In genomic region chr19:16342002-16342715, GRCh38 we compare ENCODE assay signal across 7 cellular contexts. TPM values are rescaled to one million over a fixed set of nuclear protein-coding genes. Genes with fewer than 3 reads are reported as not detected.
DNase-seq lines count a peak whose midpoint lies in the region; ATAC-seq, FAIRE-seq and TF ChIP-seq lines count a peak whose summit lies in the region.

No MANE protein-coding gene starts in this region.

- H3K27ac ChIP-seq in gastroesophageal sphincter (peak overlapping the region; percentile 82 to 91 (median 84)), spleen (peak overlapping the region; percentile 32 to 90 (median 83))

- H3K4me1 ChIP-seq in gastroesophageal sphincter = peaks cover 4 to 70% (median 24%) of the 10 kb centered on the region in 3 donors
- H3K4me1 ChIP-seq in spleen = peaks cover 46 to 70% (median 63%) of the 10 kb centered on the region in 6 donors

- TF ChIP-seq POLR2A in gastroesophageal sphincter (IDR thresholded peaks at IDR 0.05) = no peak
- TF ChIP-seq POLR2A in spleen (IDR thresholded peaks at IDR 0.05) = no peak

- no peak for TF ChIP-seq EP300 in gastroesophageal sphincter (IDR thresholded peaks at IDR 0.05)

- H3K27me3 ChIP-seq in gastroesophageal sphincter (no peaks in the 10 kb centered on the region), spleen (replicated peaks in 1 of 7) (no peaks in the 10 kb centered on the region)

- TF ChIP-seq CTCF in gastroesophageal sphincter (IDR thresholded peaks at IDR 0.05) (no peak), spleen (IDR thresholded peaks at IDR 0.05 in 8 of 11, conservative IDR thresholded peaks at IDR 0.05 in 3 of 11) (no peak)

- DNase-seq in spleen (no peak), dedifferentiated amniotic fluid mesenchymal stem cell (ENCODE audit: extremely low spot score) (no peak), DMS153 (lab: John Stamatoyannopoulos, UW) (no peak)

- FAIRE-seq in TTC549 (lab: Jason Lieb, UNC) = peak; percentile 29

- intact Hi-C loops in spleen (cut with DNase I; ENCODE audit: low total_unique reads) = no loop called here

- H3K9me3 ChIP-seq in gastroesophageal sphincter (no peaks in the 10 kb centered on the region), spleen (no peaks in the 10 kb centered on the region)

- no peak overlapping the region for H3K4me3 ChIP-seq in gastroesophageal sphincter
- H3K4me3 ChIP-seq in spleen = peak overlapping the region in 1 of 8 donors; percentile 24

- 24 to 25% methylated on average over 6 to 9 of the region's 10 CpGs for WGBS in gastroesophageal sphincter (ENCODE audit: low coverage in 1 of 2), 2 donors
- WGBS in spleen, 5 donors = 24 to 34% (median 27%) methylated on average over 9 to 10 of the region's 10 CpGs

- H3K36me3 ChIP-seq in gastroesophageal sphincter (no peaks in the 10 kb centered on the region), spleen (no peaks in the 10 kb centered on the region)

- ATAC-seq in GM18870 (IDR thresholded peaks at IDR 0.05; ENCODE audit: unreplicated experiment) (peak; percentile 60), HG02884 (IDR thresholded peaks at IDR 0.05; ENCODE audit: unreplicated experiment) (peak; percentile 49), gastroesophageal sphincter (peak; percentile 83)

RNA-seq across cellular contexts. Expression of gene KLF2, which starts 17.5 kb away (rescaled TPM):
- total RNA-seq in gastroesophageal sphincter = 10 to 100 TPM; 29.4 to 40.0 (median 34.9) TPM
- total RNA-seq in spleen = 100 to 1,000 TPM in 6 of 7 donors, 10 to 100 TPM in 1; 86.0 to 179 (median 106) TPM
- polyA plus RNA-seq in spleen = 10 to 100 TPM in 2 of 3 donors, 1 to 10 TPM in 1; 9.7 to 27.1 (median 19.5) TPM
